In the genomic region with DNA sequence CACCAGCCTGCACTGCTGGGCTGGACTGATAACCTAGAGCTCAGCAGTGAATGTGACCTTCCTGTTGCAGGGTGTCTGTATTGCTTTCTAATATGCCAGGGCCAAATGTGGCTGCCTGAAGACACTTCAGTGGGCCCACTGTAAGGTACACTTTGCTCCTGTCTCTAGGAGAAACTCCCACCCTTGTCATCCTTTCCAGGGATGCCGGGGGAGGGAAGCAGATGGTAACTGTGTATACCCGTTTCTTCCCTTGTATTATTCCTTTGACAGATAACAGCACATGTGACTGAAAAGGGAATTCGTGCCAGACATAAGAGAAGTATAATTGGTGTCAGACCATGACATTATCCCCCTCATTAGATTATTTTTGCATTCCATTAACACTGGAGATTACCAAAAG, we compare ENCODE assay signal across 32 cellular contexts.
"Had no signal": no experiment of that assay in that cellular context is flagged by ENCODE, and none has a peak within 500 bp of the region (broad histone marks: within the 10 kb centered on the region; RNA-seq: fewer than 3 reads in every experiment).

No MANE protein-coding gene starts in this region.

- H3K36me3 ChIP-seq: cardiac muscle cell, SJCRH30, WERI-Rb-1 had no signal

- H3K4me3 ChIP-seq: cardiac muscle cell, SJCRH30, SK-N-MC had no signal

- H3K9me3 ChIP-seq: SJCRH30 had no signal

- H3K27ac ChIP-seq: cardiac muscle cell, SJCRH30, SK-N-MC, WERI-Rb-1 had no signal

- H3K4me3 Mint-ChIP-seq: activated CD4-positive, alpha-beta memory T cell treated with anti-CD3 and anti-CD28 coated beads, Interleukin-2, amount 10 ng/mL, durations not matched to agents 7 days and 5 days; activated CD8-positive, alpha-beta memory T cell treated with anti-CD3 and anti-CD28 coated beads, Interleukin-2, amount 10 ng/mL, durations not matched to agents 7 days and 5 days; activated naive CD8-positive, alpha-beta T cell treated with anti-CD3 and anti-CD28 coated beads for 36 hours; T-cell had no signal

- H3K4me1 Mint-ChIP-seq: activated CD4-positive, alpha-beta memory T cell treated with anti-CD3 and anti-CD28 coated beads, Interleukin-2, amount 10 ng/mL, durations not matched to agents 7 days and 5 days; activated CD8-positive, alpha-beta memory T cell treated with anti-CD3 and anti-CD28 coated beads, Interleukin-2, amount 10 ng/mL, durations not matched to agents 7 days and 5 days; activated naive CD8-positive, alpha-beta T cell treated with anti-CD3 and anti-CD28 coated beads for 36 hours; T-cell had no signal

- H3K27me3 Mint-ChIP-seq: activated CD4-positive, alpha-beta memory T cell treated with anti-CD3 and anti-CD28 coated beads, Interleukin-2, amount 10 ng/mL, durations not matched to agents 7 days and 5 days; activated CD8-positive, alpha-beta memory T cell treated with anti-CD3 and anti-CD28 coated beads, Interleukin-2, amount 10 ng/mL, durations not matched to agents 7 days and 5 days; activated naive CD8-positive, alpha-beta T cell treated with anti-CD3 and anti-CD28 coated beads for 36 hours; T-cell had no signal

- H3K27ac Mint-ChIP-seq: activated CD4-positive, alpha-beta memory T cell treated with anti-CD3 and anti-CD28 coated beads, Interleukin-2, amount 10 ng/mL, durations not matched to agents 7 days and 5 days; activated CD8-positive, alpha-beta memory T cell treated with anti-CD3 and anti-CD28 coated beads, Interleukin-2, amount 10 ng/mL, durations not matched to agents 7 days and 5 days; activated naive CD8-positive, alpha-beta T cell treated with anti-CD3 and anti-CD28 coated beads for 36 hours; T-cell had no signal

- H3K4me1 ChIP-seq: SJCRH30 had no signal

- DNase-seq: activated CD4-positive, alpha-beta memory T cell treated with anti-CD3 and anti-CD28 coated beads, Interleukin-2, amount 10 ng/mL, durations not matched to agents 7 days and 5 days; activated CD4-positive, alpha-beta T cell treated with anti-CD3 and anti-CD28 coated beads for 1 hour; activated CD4-positive, alpha-beta T cell treated with anti-CD3 and anti-CD28 coated beads for 48 hours; activated CD4-positive, CD25-positive, alpha-beta regulatory T cell; activated CD8-positive, alpha-beta memory T cell treated with anti-CD3 and anti-CD28 coated beads for 24 hours; activated CD8-positive, alpha-beta memory T cell treated with anti-CD3 and anti-CD28 coated beads, Interleukin-2, amount 10 ng/mL, durations not matched to agents 7 days and 5 days; activated CD8-positive, alpha-beta memory T cell treated with anti-CD3 and anti-CD28 coated beads, Interleukin-2, amount 50 U/mL, for 48 hours; activated effector memory CD4-positive, alpha-beta T cell treated with Interleukin-2 at 50 U/mL for 16 hours; activated naive CD4-positive, alpha-beta T cell; activated naive CD4-positive, alpha-beta T cell treated with anti-CD3 and anti-CD28 coated beads, Interleukin-2, amount 50 U/mL, for 16 hours; activated naive CD8-positive, alpha-beta T cell treated with anti-CD3 and anti-CD28 coated beads for 36 hours; activated T-cell treated with anti-CD3 and anti-CD28 coated beads, Interleukin-2, amount 50 U/mL, for 48 hours; amniotic stem cell; aorta; Karpas-422; KBM-7; NCI-H1105; NCI-H1436; NCI-H1694; NCI-H1930; NCI-H2081 treated with DMSO at 0.1 percent for 48 hours; NCI-H226; NCI-H524 treated with DMSO at 0.1 percent for 48 hours; SHP77; SJCRH30; T-cell; T-helper 2 cell; T-helper 9 cell; WERI-Rb-1 had no signal

- H3K27me3 ChIP-seq: cardiac muscle cell, SJCRH30 had no signal

- ATAC-seq: activated CD8-positive, alpha-beta memory T cell treated with anti-CD3 and anti-CD28 coated beads, Interleukin-2, amount 10 ng/mL, durations not matched to agents 7 days and 5 days; Panc1; T-cell had no signal
